ENCODE assay signal across 8 cellular contexts in genomic region chr4:39181905-39182638, GRCh38. TPM values are rescaled to one million over a fixed set of nuclear protein-coding genes. Genes with fewer than 3 reads are reported as not detected.
DNase-seq lines count a peak whose midpoint lies in the region; ATAC-seq, FAIRE-seq and TF ChIP-seq lines count a peak whose summit lies in the region.

TSS of gene WDR19 (plus strand) at chr4:39182529. CDS start at chr4:39182558, 29 bp downstream.

- no peaks in the 10 kb centered on the region for H3K9me1 ChIP-seq in keratinocyte (ENCODE audit: control insufficient read depth, extremely low read depth, insufficient read depth, low read length)

- H3K4me1 ChIP-seq in keratinocyte (ENCODE audit: control insufficient read depth, extremely low read depth, insufficient read depth, low read length) = peaks cover 8% of the 10 kb centered on the region

- peak within 1 kb of the TSS; percentile 75 to 86 (median 84) for H3K4me3 ChIP-seq in keratinocyte (ENCODE audit: control insufficient read depth in 2 of 3, extremely low read depth in 1 of 3, insufficient read depth in 2 of 3, low read depth in 1 of 3, low read length in 3 of 3)

- no peaks in the 10 kb centered on the region for H3K36me3 ChIP-seq in keratinocyte (ENCODE audit: control insufficient read depth in 2 of 2, extremely low read depth in 1 of 2, insufficient read depth in 2 of 2, low read length in 2 of 2)

- no peaks in the 10 kb centered on the region for H4K20me1 ChIP-seq in keratinocyte (ENCODE audit: control insufficient read depth, extremely low read depth, insufficient read depth, low read length)

- H3K4me2 ChIP-seq in keratinocyte (ENCODE audit: control insufficient read depth, extremely low read depth, insufficient read depth, low read depth, low read length) = peak within 1 kb of the TSS; percentile 88

- no peaks in the 10 kb centered on the region for H3K79me2 ChIP-seq in keratinocyte (ENCODE audit: control insufficient read depth, insufficient read depth, low read length)

- H3K27me3 ChIP-seq in keratinocyte (ENCODE audit: control insufficient read depth, extremely low read depth, insufficient read depth, low read length) = no peaks in the 10 kb centered on the region

- peak; percentile 32 to 46 (median 39) for TF ChIP-seq CTCF in keratinocyte (optimal IDR thresholded peaks at IDR 0.05 in 1 of 3, IDR thresholded peaks at IDR 0.05 in 1 of 3, conservative IDR thresholded peaks at IDR 0.05 in 1 of 3; ENCODE audit: extremely low read depth in 1 of 3, insufficient read depth in 2 of 3, low read length in 3 of 3)

- peak within 1 kb of the TSS; percentile 96 for H2AFZ ChIP-seq in keratinocyte (ENCODE audit: control insufficient read depth, low read length)

- peak within 1 kb of the TSS; percentile 77 for H3K27ac ChIP-seq in keratinocyte (ENCODE audit: control insufficient read depth, insufficient read depth, low read length)

- peak within 1 kb of the TSS; percentile 77 for H3K9ac ChIP-seq in keratinocyte (ENCODE audit: control insufficient read depth, extremely low read depth, insufficient read depth, low read length)

- DNase-seq in AG20443 (ENCODE audit: low spot score) (peak; percentile 99), NCI-H446 (lab: John Stamatoyannopoulos, UW) (peak; percentile 96 to 99), cerebellum (ENCODE audit: low spot score) (peak; percentile 98), keratinocyte (ENCODE audit: low read depth, low spot score) (peak; percentile 93)
- DNase-seq in stimulated activated CD4-positive, alpha-beta T cell treated with anti-CD3 and anti-CD28 coated beads, Interleukin-15, amount 100 ng/mL, for 1 hour (ENCODE audit: low read depth in 1 of 2, low spot score in 1 of 2) = peak; percentile 95

- ATAC-seq in GM19025 (IDR thresholded peaks at IDR 0.05; ENCODE audit: low read depth, unreplicated experiment) = peak; percentile 99
- ATAC-seq in HG03342 (IDR thresholded peaks at IDR 0.05; ENCODE audit: unreplicated experiment) = peak; percentile 99
- ATAC-seq in activated CD4-positive, CD25-positive, alpha-beta regulatory T cell treated with anti-CD3 and anti-CD28 coated beads, Interleukin-2, amount 50 U/mL, for 24 hours = peak; percentile 97

- FAIRE-seq in keratinocyte (lab: Jason Lieb, UNC) = peak; percentile 75

- H3K9me3 ChIP-seq in keratinocyte (ENCODE audit: control insufficient read depth, low read depth, low read length) = no peaks in the 10 kb centered on the region

- dilution Hi-C loops in keratinocyte (cut with MboI; ENCODE audit: extremely low pct_ligation_motif_present, low sequenced_read_pairs) = no loop called here

RNA-seq across cellular contexts. Expression of gene WDR19, which starts in this region (rescaled TPM):
- total RNA-seq in cerebellum = 70.8 TPM
- 10.2 to 25.3 TPM (median 19.4 TPM) in 3 replicates for polyA plus RNA-seq in keratinocyte
- 9.3 TPM for polyA plus RNA-seq in keratinocyte (2011; ENCODE audit: low read depth)
- polyA plus RNA-seq in keratinocyte (2011; cell fraction: cytosol; rRNA removed) = 5.4 and 9.8 TPM in 2 replicates
- polyA plus RNA-seq in keratinocyte (2011; cell fraction: nucleus; rRNA removed) = 40.3 and 42.1 TPM in 2 replicates
- polyA plus RNA-seq in keratinocyte (2012; ENCODE audit: low replicate concordance) = 8.1 and 8.3 TPM in 2 replicates
- polyA minus RNA-seq in keratinocyte = 2.6 to 13.4 TPM (median 9.3 TPM) in 3 replicates
- 8.6 TPM for polyA minus RNA-seq in keratinocyte (2011; cell fraction: cytosol; rRNA and poly(A)+ RNA removed)
- polyA minus RNA-seq in keratinocyte (2011; cell fraction: nucleus; rRNA and poly(A)+ RNA removed) = 14.1 and 18.9 TPM in 2 replicates

Comparison
In these comparisons a context has a peak if more than half of its experiments do, and no peak if none do; other contexts are left out.
1. Peak in every context shown above with its lines: DNase-seq, ATAC-seq, H3K4me3 ChIP-seq and H3K27ac ChIP-seq.